16 cellular contexts compared by ENCODE assay signal in genomic region chr5:158877124-158877581, GRCh38.
DNase-seq lines count a peak whose midpoint lies in the region; ATAC-seq, FAIRE-seq and TF ChIP-seq lines count a peak whose summit lies in the region.
"Had no signal": no experiment of that assay in that cellular context is flagged by ENCODE, and none has a peak within 500 bp of the region (broad histone marks: within the 10 kb centered on the region; RNA-seq: fewer than 3 reads in every experiment).

No MANE protein-coding gene starts in this region.

- no peaks in the 10 kb centered on the region for H3K36me3 ChIP-seq in astrocyte (ENCODE audit: insufficient read depth, low read length)
- H3K36me3 ChIP-seq in heart right ventricle, result no peaks in the 10 kb centered on the region
- peaks cover 0 to 3% (median 0%) of the 10 kb centered on the region in 5 donors for H3K36me3 ChIP-seq in subcutaneous abdominal adipose tissue (ENCODE audit: control insufficient read depth in 5 of 5, insufficient read depth in 5 of 5, low read length in 5 of 5)
- H3K36me3 ChIP-seq: right lobe of liver had no signal

- no peaks in the 10 kb centered on the region for H3K9me3 ChIP-seq in astrocyte (ENCODE audit: insufficient read depth, low read depth, low read length)
- no peaks in the 10 kb centered on the region for H3K9me3 ChIP-seq in heart right ventricle
- H3K9me3 ChIP-seq in subcutaneous abdominal adipose tissue (ENCODE audit: control insufficient read depth in 5 of 5, low read length in 5 of 5), result no peaks in the 10 kb centered on the region
- H3K9me3 ChIP-seq: right lobe of liver had no signal

- H4K20me1 ChIP-seq in astrocyte (ENCODE audit: insufficient read depth, low read length), result no peaks in the 10 kb centered on the region

- intact Hi-C loops in heart right ventricle (cut with DNase I), result loop anchor here in 5 of 10 donors (5.0 to 10.0 kb wide), 4 partner anchors 72 to 225 kb away; partner anchors contain the start of gene EBF1 (in 1 of the 5)

- peaks cover 17% of the 10 kb centered on the region for H3K4me1 Mint-ChIP-seq in astrocyte (ENCODE audit: low read depth, unreplicated experiment)

- WGBS in heart right ventricle, 2 donors, result 23 to 27% methylated on average over 4 of the region's 4 CpGs

- H3K27me3 ChIP-seq in astrocyte (ENCODE audit: insufficient read depth, low read length) (peaks cover 7% of the 10 kb centered on the region), heart right ventricle (peaks cover 0 to 7% (median 0%) of the 10 kb centered on the region in 7 donors), subcutaneous abdominal adipose tissue (ENCODE audit: control insufficient read depth in 5 of 5, insufficient read depth in 4 of 5, low read length in 5 of 5) (no peaks in the 10 kb centered on the region)
- H3K27me3 ChIP-seq: right lobe of liver had no signal

- H3K79me2 ChIP-seq in astrocyte (ENCODE audit: insufficient read depth, low read length), result no peaks in the 10 kb centered on the region

- TF ChIP-seq CTCF in astrocyte (IDR thresholded peaks at IDR 0.05; ENCODE audit: insufficient read depth, low read depth, low read length), result no peak
- no peak for TF ChIP-seq CTCF in heart right ventricle (IDR thresholded peaks at IDR 0.05)

- FAIRE-seq in GM19239 (lab: Jason Lieb, UNC) (peak; percentile 87), astrocyte (lab: Jason Lieb, UNC) (no peak), frontal cortex (lab: Jason Lieb, UNC) (no peak)
- FAIRE-seq: HepG2 had no signal

- H3K9ac ChIP-seq in astrocyte (ENCODE audit: low read length), result no peak overlapping the region
- peak overlapping the region in 1 of 5 donors; percentile 48 for H3K9ac ChIP-seq in subcutaneous abdominal adipose tissue (ENCODE audit: low read length in 5 of 5)

- H3K4me1 ChIP-seq in astrocyte (ENCODE audit: insufficient read depth, low read length) (peaks cover 3% of the 10 kb centered on the region), heart right ventricle (peaks cover 0 to 66% (median 48%) of the 10 kb centered on the region in 9 donors), subcutaneous abdominal adipose tissue (ENCODE audit: control insufficient read depth in 5 of 5, insufficient read depth in 5 of 5, low read length in 5 of 5) (peaks cover 5 to 86% (median 64%) of the 10 kb centered on the region in 5 donors)

- H3K27ac ChIP-seq in astrocyte (ENCODE audit: low read depth, low read length) (no peak overlapping the region), heart right ventricle (peak overlapping the region in 9 of 10 donors; percentile 36 to 86 (median 64)), subcutaneous abdominal adipose tissue (ENCODE audit: low read depth, low read length) (peak overlapping the region; percentile 84)
- H3K27ac ChIP-seq: right lobe of liver had no signal

- no peak overlapping the region for H3K27ac Mint-ChIP-seq in astrocyte (ENCODE audit: unreplicated experiment)
- H3K27ac Mint-ChIP-seq: T-helper 17 cell had no signal

- H3K27me3 Mint-ChIP-seq in astrocyte (ENCODE audit: low read depth, unreplicated experiment), result peaks cover 2% of the 10 kb centered on the region
- H3K27me3 Mint-ChIP-seq: stimulated activated naive CD8-positive, alpha-beta T cell treated with anti-CD3 and anti-CD28 coated beads, Interleukin-15, amount 100 ng/mL, for 72 hours had no signal

- H3K9me3 Mint-ChIP-seq in astrocyte (ENCODE audit: unreplicated experiment), result no peaks in the 10 kb centered on the region
- H3K9me3 Mint-ChIP-seq: CD8-positive, alpha-beta memory T cell; stimulated activated naive CD8-positive, alpha-beta T cell treated with anti-CD3 and anti-CD28 coated beads, Interleukin-15, amount 100 ng/mL, for 72 hours had no signal

- H2AFZ ChIP-seq in astrocyte (ENCODE audit: low read depth, low read length), result no peak overlapping the region

- no peaks in the 10 kb centered on the region for H3K36me3 Mint-ChIP-seq in astrocyte (ENCODE audit: low read depth, unreplicated experiment)
- H3K36me3 Mint-ChIP-seq: CD8-positive, alpha-beta memory T cell had no signal

- H3K4me3 ChIP-seq in astrocyte (ENCODE audit: insufficient read depth, low read depth, low read length), result no peak overlapping the region
- H3K4me3 ChIP-seq in heart right ventricle, result peak overlapping the region in 1 of 10 donors; percentile 14
- no peak overlapping the region for H3K4me3 ChIP-seq in subcutaneous abdominal adipose tissue (ENCODE audit: low read depth in 1 of 5, low read length in 5 of 5)
- H3K4me3 ChIP-seq: right lobe of liver had no signal

- no peak for DNase-seq in GM19239 (ENCODE audit: insufficient read length, low spot score)
- DNase-seq in astrocyte (ENCODE audit: low read depth), result no peak
- DNase-seq in heart right ventricle, result no peak
- DNase-seq in NCI-H82 treated with DMSO at 0.1 percent for 48 hours (lab: John Stamatoyannopoulos, UW; ENCODE audit: unreplicated experiment), result no peak
- no peak for DNase-seq in activated CD8-positive, alpha-beta memory T cell treated with anti-CD3 and anti-CD28 coated beads for 24 hours
- DNase-seq in frontal cortex (ENCODE audit: low spot score in 2 of 2), result no peak
- DNase-seq: activated T-cell treated with anti-CD3 and anti-CD28 coated beads, Interleukin-2, amount 50 U/mL, for 1 hour; amniotic stem cell; CD8-positive, alpha-beta memory T cell; effector CD4-positive, alpha-beta T cell; NCI-H524; right lobe of liver; stimulated activated naive CD8-positive, alpha-beta T cell treated with anti-CD3 and anti-CD28 coated beads, Interleukin-15, amount 100 ng/mL, for 72 hours; T-helper 17 cell had no signal

- peak in 7 of 8 donors; percentile 36 to 59 (median 48) for ATAC-seq in heart right ventricle
- ATAC-seq: HepG2; stimulated activated naive CD8-positive, alpha-beta T cell treated with anti-CD3 and anti-CD28 coated beads, Interleukin-15, amount 100 ng/mL, for 72 hours; T-helper 17 cell had no signal

- H3K4me3 Mint-ChIP-seq in astrocyte (ENCODE audit: unreplicated experiment), result no peak overlapping the region
- H3K4me3 Mint-ChIP-seq: CD8-positive, alpha-beta memory T cell; stimulated activated naive CD8-positive, alpha-beta T cell treated with anti-CD3 and anti-CD28 coated beads, Interleukin-15, amount 100 ng/mL, for 72 hours; T-helper 17 cell had no signal

- peak overlapping the region; percentile 9 for H3K4me2 ChIP-seq in astrocyte (ENCODE audit: low read length)
